In the genomic region with DNA sequence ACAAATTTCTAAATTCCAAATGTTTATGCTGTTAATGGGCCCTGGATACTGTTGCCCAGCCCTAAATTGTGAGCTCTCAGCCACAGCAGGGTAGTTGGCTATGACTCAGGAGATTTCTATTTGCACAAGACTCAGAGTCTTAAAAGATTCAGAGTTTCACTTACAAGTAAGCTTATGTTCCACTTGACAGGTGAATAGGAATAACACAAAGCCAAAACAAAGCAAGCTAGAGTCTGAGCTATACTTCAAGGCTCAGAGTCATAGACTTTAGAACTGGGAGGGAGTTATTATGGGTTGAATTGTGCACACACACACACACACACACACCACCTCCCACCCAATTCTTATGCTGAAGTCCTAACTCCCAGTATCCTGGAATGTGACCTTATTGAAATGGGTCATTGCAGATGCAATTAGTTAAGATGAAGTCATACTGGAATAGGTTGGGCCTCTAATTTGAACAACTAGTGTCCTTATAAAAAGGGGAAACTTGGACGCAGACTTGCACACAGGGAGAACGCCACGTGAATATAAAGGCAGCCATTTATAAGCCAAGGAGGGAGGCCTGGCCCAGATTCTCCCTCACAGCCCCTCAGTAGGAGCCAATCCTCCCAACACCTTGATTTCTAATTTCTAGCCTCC, we compare ENCODE assay signal across 9 cellular contexts. TPM values are rescaled to one million over a fixed set of nuclear protein-coding genes. Genes with fewer than 3 reads are reported as not detected.
DNase-seq lines count a peak whose midpoint lies in the region; ATAC-seq, FAIRE-seq and TF ChIP-seq lines count a peak whose summit lies in the region.
"Had no signal": no experiment of that assay in that cellular context is flagged by ENCODE, and none has a peak within 500 bp of the region (broad histone marks: within the 10 kb centered on the region; RNA-seq: fewer than 3 reads in every experiment).

No MANE protein-coding gene starts in this region.

- no peak overlapping the region for H3K23ac ChIP-seq in mesenchymal stem cell (ENCODE audit: low read length in 2 of 2)

- H2BK5ac ChIP-seq in mesenchymal stem cell (ENCODE audit: low read depth, low read length, poor library complexity, severe bottlenecking): peak overlapping the region; percentile 60

- ATAC-seq in heart left ventricle (no peak), HG02610 (IDR thresholded peaks at IDR 0.05; ENCODE audit: unreplicated experiment) (no peak)

- peak; percentile 61 for DNase-seq in AG08395 (ENCODE audit: low spot score)
- peak; percentile 83 for DNase-seq in HT1080 (ENCODE audit: low read depth)
- peak; percentile 32 to 52 for DNase-seq in cardiac fibroblast (ENCODE audit: low read depth in 2 of 2)
- DNase-seq in mesenchymal stem cell: peak; percentile 70
- DNase-seq in GM19239 (ENCODE audit: insufficient read length, low spot score): no peak
- no peak for DNase-seq in heart left ventricle
- DNase-seq in NCI-H524 (lab: John Stamatoyannopoulos, UW): no peak

- H2BK120ac ChIP-seq in mesenchymal stem cell (ENCODE audit: low read depth, low read length): no peak overlapping the region

- H3K36me3 ChIP-seq in mesenchymal stem cell (ENCODE audit: control insufficient read depth in 1 of 2, insufficient read depth in 2 of 2, low read depth in 1 of 2, low read length in 2 of 2) (no peaks in the 10 kb centered on the region), heart left ventricle (no peaks in the 10 kb centered on the region)

- no peak overlapping the region for H2BK12ac ChIP-seq in mesenchymal stem cell (ENCODE audit: low read length in 2 of 2)

- TF ChIP-seq POLR2A in heart left ventricle (IDR thresholded peaks at IDR 0.05): no peak

- H3K4ac ChIP-seq in mesenchymal stem cell (ENCODE audit: low read depth in 1 of 2, low read length in 2 of 2): no peak overlapping the region

- H3K79me1 ChIP-seq in mesenchymal stem cell (replicated peaks; ENCODE audit: low read length, poor library complexity, severe bottlenecking): no peaks in the 10 kb centered on the region

- no peak overlapping the region for H3K18ac ChIP-seq in mesenchymal stem cell (ENCODE audit: low read depth in 1 of 2, low read length in 2 of 2)

- FAIRE-seq in GM19239 (lab: Jason Lieb, UNC): no peak
- FAIRE-seq: endothelial cell of umbilical vein had no signal

- no peak overlapping the region for H2AFZ ChIP-seq in mesenchymal stem cell (ENCODE audit: low read depth, low read length)

- intact Hi-C loops in heart left ventricle (cut with DNase I): no loop called here

- no peak overlapping the region for H2BK15ac ChIP-seq in mesenchymal stem cell (ENCODE audit: low read depth, poor library complexity, severe bottlenecking)

- no peaks in the 10 kb centered on the region for H3K9me3 ChIP-seq in mesenchymal stem cell (ENCODE audit: control insufficient read depth, low read length)
- H3K9me3 ChIP-seq in heart left ventricle: no peaks in the 10 kb centered on the region

- H3K4me2 ChIP-seq in mesenchymal stem cell (ENCODE audit: low read length, poor library complexity, severe bottlenecking): peak overlapping the region; percentile 26

- peaks cover 4% of the 10 kb centered on the region for H3K4me1 ChIP-seq in mesenchymal stem cell (ENCODE audit: control insufficient read depth, insufficient read depth, low read depth, low read length)
- no peaks in the 10 kb centered on the region for H3K4me1 ChIP-seq in heart left ventricle

- TF ChIP-seq CTCF in cardiac fibroblast (IDR thresholded peaks at IDR 0.05; ENCODE audit: low read depth, low read length): no peak
- TF ChIP-seq CTCF in heart left ventricle (IDR thresholded peaks at IDR 0.05): no peak

- H3K4me3 ChIP-seq in cardiac fibroblast (replicated peaks in 1 of 2; ENCODE audit: low read depth in 2 of 2, low read length in 2 of 2) (no peak overlapping the region), mesenchymal stem cell (ENCODE audit: insufficient read depth in 1 of 2, low read depth in 1 of 2, low read length in 2 of 2) (no peak overlapping the region), heart left ventricle (no peak overlapping the region)

- peak overlapping the region; percentile 71 for H3K9ac ChIP-seq in mesenchymal stem cell (ENCODE audit: low read length)

- H3K27me3 ChIP-seq in mesenchymal stem cell (ENCODE audit: control insufficient read depth in 1 of 2, insufficient read depth in 1 of 2, low read length in 2 of 2) (no peaks in the 10 kb centered on the region), heart left ventricle (no peaks in the 10 kb centered on the region)

- no peak overlapping the region for H3K14ac ChIP-seq in mesenchymal stem cell (ENCODE audit: low read length in 2 of 2)

- no peak overlapping the region for H2AK5ac ChIP-seq in mesenchymal stem cell (ENCODE audit: low read length, severe bottlenecking)

- peak overlapping the region; percentile 92 for H3K27ac ChIP-seq in mesenchymal stem cell (ENCODE audit: low read length, poor library complexity, severe bottlenecking)
- no peak overlapping the region for H3K27ac ChIP-seq in heart left ventricle

- peak overlapping the region; percentile 27 for H4K8ac ChIP-seq in mesenchymal stem cell (ENCODE audit: low read length)

- H4K91ac ChIP-seq in mesenchymal stem cell (ENCODE audit: low read length): no peak overlapping the region

- WGBS in mesenchymal stem cell: 35% methylated on average over 3 of the region's 3 CpGs
- WGBS in heart left ventricle, 4 donors: 72 to 83% (median 78%) methylated on average over 3 of the region's 3 CpGs

RNA-seq across cellular contexts. Expression of a gene that starts 30.2 kb away (rescaled TPM):
- 185 and 243 TPM in 2 replicates for total RNA-seq in HT1080 (2014; rRNA removed; shearing (Covaris generic))
- 194 and 198 TPM in 2 replicates for polyA plus RNA-seq in HT1080 (2015; cell fraction: cytosol; rRNA removed)
- polyA plus RNA-seq in HT1080 (2015; cell fraction: nucleus; rRNA removed): 178 TPM in 2 replicates
- 474 TPM for polyA plus RNA-seq in mesenchymal stem cell (2013, experiment 1 of 2)
- 494 TPM for polyA plus RNA-seq in mesenchymal stem cell (2013, experiment 2 of 2)
- total RNA-seq in heart left ventricle: 100 to 1,000 TPM; 237 to 522 (median 405) TPM
- polyA plus RNA-seq in heart left ventricle: 100 to 1,000 TPM; 452 to 635 TPM

Comparison
In these comparisons a context has a peak if more than half of its experiments do, and no peak if none do; other contexts are left out.
1. DNase-seq: peak in AG08395 (single experiment), HT1080 (single experiment), cardiac fibroblast (2 of 2) and mesenchymal stem cell (single experiment); none in GM19239 (single experiment), heart left ventricle (0 of 5) and NCI-H524 (0 of 2).